ENCODE assay signal across 8 cellular contexts in the genomic region with DNA sequence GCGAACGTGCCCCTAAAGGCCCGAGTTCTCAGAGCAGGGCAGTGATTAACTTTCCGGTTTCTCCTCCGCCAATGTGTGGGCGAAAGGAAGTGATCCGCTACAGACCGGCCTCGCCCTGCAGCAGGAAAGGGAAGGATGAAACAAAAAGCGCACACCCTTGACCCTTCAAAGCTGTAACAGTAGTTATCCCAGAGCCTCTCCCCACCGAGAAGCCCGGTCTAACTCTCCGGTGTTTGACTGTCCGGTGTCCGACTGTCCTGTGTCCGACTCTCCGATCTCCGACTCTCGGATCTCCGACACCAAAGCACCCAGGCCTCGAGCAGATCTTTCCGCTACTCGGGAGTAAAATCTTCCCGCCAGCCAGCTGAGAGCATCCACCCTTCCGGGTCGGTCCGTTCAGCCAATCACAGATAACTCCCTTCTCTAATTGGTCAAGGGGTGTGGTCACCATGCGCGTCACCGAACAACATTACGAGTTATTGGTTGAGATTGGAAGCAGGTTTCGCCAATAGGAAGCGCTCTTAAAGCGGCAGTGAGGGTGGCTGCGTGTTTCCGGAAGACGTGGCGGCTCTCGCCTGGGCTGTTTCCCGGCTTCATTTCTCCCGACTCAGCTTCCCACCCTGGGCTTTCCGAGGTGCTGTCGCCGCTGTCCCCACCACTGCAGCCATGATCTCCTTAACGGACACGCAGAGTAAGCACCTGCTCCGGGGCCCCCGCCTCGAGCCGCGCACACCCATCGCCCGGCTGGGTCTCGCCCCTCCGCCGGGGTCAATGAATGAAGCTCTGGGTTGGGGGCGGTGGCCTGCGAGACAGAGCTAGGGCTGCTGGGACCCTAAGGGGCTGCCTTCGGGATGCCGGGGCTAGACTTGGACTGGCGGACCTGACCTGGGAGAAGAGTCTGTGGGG. TPM values are rescaled to one million over a fixed set of nuclear protein-coding genes. Genes with fewer than 3 reads are reported as not detected.
A peak's percentile ranks its signal among the peaks of the same experiment; 100 is the strongest.
DNase-seq lines count a peak whose midpoint lies in the region; ATAC-seq and TF ChIP-seq lines count a peak whose summit lies in the region.

A gene with protein sequence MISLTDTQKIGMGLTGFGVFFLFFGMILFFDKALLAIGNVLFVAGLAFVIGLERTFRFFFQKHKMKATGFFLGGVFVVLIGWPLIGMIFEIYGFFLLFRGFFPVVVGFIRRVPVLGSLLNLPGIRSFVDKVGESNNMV (plus strand): TSS at position 532 of the 906 bp plus-strand sequence. CDS start 135 bp downstream, at position 667.
A gene with protein sequence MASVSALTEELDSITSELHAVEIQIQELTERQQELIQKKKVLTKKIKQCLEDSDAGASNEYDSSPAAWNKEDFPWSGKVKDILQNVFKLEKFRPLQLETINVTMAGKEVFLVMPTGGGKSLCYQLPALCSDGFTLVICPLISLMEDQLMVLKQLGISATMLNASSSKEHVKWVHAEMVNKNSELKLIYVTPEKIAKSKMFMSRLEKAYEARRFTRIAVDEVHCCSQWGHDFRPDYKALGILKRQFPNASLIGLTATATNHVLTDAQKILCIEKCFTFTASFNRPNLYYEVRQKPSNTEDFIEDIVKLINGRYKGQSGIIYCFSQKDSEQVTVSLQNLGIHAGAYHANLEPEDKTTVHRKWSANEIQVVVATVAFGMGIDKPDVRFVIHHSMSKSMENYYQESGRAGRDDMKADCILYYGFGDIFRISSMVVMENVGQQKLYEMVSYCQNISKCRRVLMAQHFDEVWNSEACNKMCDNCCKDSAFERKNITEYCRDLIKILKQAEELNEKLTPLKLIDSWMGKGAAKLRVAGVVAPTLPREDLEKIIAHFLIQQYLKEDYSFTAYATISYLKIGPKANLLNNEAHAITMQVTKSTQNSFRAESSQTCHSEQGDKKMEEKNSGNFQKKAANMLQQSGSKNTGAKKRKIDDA (minus strand): TSS at position 378 of the 906 bp plus-strand sequence. CDS start 2,065 bp downstream, outside the sequence.

- ATAC-seq in HG02610 (IDR thresholded peaks at IDR 0.05; ENCODE audit: unreplicated experiment): peak; percentile 99

- peak within 1 kb of the TSS; percentile 81 for H2AFZ ChIP-seq in SK-N-SH (ENCODE audit: low read depth)

- POLR2A ChIA-PET in GM10248 (lab: Yijun Ruan, JAX) (interaction anchor here (0.8 to 1.2 kb wide), 4 partner anchors 8 to 55 kb away, joined by 3 to 4 read pairs (median 3); no protein-coding TSS in a partner anchor), SK-N-SH (lab: Yijun Ruan, JAX) (interaction anchor here (0.6 to 1.6 kb wide), 4 partner anchors 64 to 545 kb away, joined by 3 to 8 read pairs (median 6); a partner anchor contains a TSS)

- CTCF ChIA-PET in GM10248 (lab: Yijun Ruan, JAX): interaction anchor here (0.6 to 2.1 kb wide), 7 partner anchors 9 to 957 kb away, joined by 3 to 6 read pairs (median 3); no protein-coding TSS in a partner anchor
- CTCF ChIA-PET in SK-N-SH (lab: Yijun Ruan, JAX): interaction anchor here (1.2 to 1.3 kb wide), 3 partner anchors 21 to 75 kb away, joined by 3 to 4 read pairs (median 4); no protein-coding TSS in a partner anchor

- no peak for TF ChIP-seq CTCF in GM10248 (IDR thresholded peaks at IDR 0.05; ENCODE audit: control extremely low read depth, extremely low read depth, low read depth, missing control alignments)
- TF ChIP-seq CTCF in SK-N-SH (IDR thresholded peaks at IDR 0.05): no peak

- H3K9ac ChIP-seq in SK-N-SH: peak within 1 kb of the TSS; percentile 98

- H3K9me2 ChIP-seq in SK-N-SH: no peaks in the 10 kb centered on the region

- peak within 1 kb of the TSS; percentile 85 for H3K4me2 ChIP-seq in SK-N-SH

- peaks cover 94% of the 10 kb centered on the region for H3K79me2 ChIP-seq in SK-N-SH (ENCODE audit: insufficient read depth)

- TF ChIP-seq RAD21 in SK-N-SH (IDR thresholded peaks at IDR 0.05; ENCODE audit: low read length): no peak

- no peaks in the 10 kb centered on the region for H3K9me3 ChIP-seq in SK-N-SH

- peak; percentile 94 for DNase-seq in GM10248 (ENCODE audit: extremely low spot score)
- peak; percentile 98 for DNase-seq in NCI-H1092 (lab: John Stamatoyannopoulos, UW)
- peak; percentile 89 for DNase-seq in SK-N-SH
- peak; percentile 84 for DNase-seq in activated naive CD4-positive, alpha-beta T cell treated with anti-CD3 and anti-CD28 coated beads, Interleukin-2, amount 50 U/mL, for 16 hours
- DNase-seq in glomerular endothelial cell (ENCODE audit: extremely low read depth, low read depth, low spot score): peak; percentile 96
- peak; percentile 93 for DNase-seq in occipital lobe (lab: John Stamatoyannopoulos, UW)

- H3K4me3 ChIP-seq in SK-N-SH (ENCODE audit: low read depth in 2 of 2, low read length in 1 of 2): peak within 1 kb of the TSS; percentile 90 to 98

- H3F3A ChIP-seq in SK-N-SH (replicated peaks; ENCODE audit: insufficient read depth): peaks cover 5% of the 10 kb centered on the region

- H3K36me3 ChIP-seq in SK-N-SH (replicated peaks in 1 of 2; ENCODE audit: control insufficient read depth in 1 of 2, insufficient read depth in 2 of 2, low read length in 1 of 2): peaks cover 29 to 32% of the 10 kb centered on the region in 2 experiments

- WGBS in SK-N-SH (ENCODE audit: low lambda C conversion rate): under 1% methylated on average over 51 of the region's 61 CpGs

- H3K27me3 ChIP-seq in SK-N-SH (ENCODE audit: insufficient read depth): no peaks in the 10 kb centered on the region

- H3K27ac ChIP-seq in SK-N-SH (ENCODE audit: low read depth in 2 of 2, low read length in 1 of 2) (peak within 1 kb of the TSS; percentile 78 to 94), temporal lobe (ENCODE audit: low read depth, low read length) (peak within 1 kb of the TSS; percentile 48)

- TF ChIP-seq EP300 in SK-N-SH (IDR thresholded peaks at IDR 0.05; ENCODE audit: borderline replicate concordance in 1 of 2, low read depth in 1 of 2, low read length in 1 of 2): no peak

- H4K20me1 ChIP-seq in SK-N-SH (ENCODE audit: insufficient read depth): peaks cover 40% of the 10 kb centered on the region

- peaks cover 17% of the 10 kb centered on the region in 2 experiments; a peak in 3 of 4 replicates for H3K4me1 ChIP-seq in SK-N-SH (ENCODE audit: control insufficient read depth in 1 of 2, insufficient read depth in 2 of 2, low read depth in 1 of 2, low read length in 1 of 2)

TF ChIP-seq in SK-N-SH, 30 proteins besides CTCF, POLR2A, EP300 and RAD21 (continues in another document):
- TF ChIP-seq, protein P1, sequence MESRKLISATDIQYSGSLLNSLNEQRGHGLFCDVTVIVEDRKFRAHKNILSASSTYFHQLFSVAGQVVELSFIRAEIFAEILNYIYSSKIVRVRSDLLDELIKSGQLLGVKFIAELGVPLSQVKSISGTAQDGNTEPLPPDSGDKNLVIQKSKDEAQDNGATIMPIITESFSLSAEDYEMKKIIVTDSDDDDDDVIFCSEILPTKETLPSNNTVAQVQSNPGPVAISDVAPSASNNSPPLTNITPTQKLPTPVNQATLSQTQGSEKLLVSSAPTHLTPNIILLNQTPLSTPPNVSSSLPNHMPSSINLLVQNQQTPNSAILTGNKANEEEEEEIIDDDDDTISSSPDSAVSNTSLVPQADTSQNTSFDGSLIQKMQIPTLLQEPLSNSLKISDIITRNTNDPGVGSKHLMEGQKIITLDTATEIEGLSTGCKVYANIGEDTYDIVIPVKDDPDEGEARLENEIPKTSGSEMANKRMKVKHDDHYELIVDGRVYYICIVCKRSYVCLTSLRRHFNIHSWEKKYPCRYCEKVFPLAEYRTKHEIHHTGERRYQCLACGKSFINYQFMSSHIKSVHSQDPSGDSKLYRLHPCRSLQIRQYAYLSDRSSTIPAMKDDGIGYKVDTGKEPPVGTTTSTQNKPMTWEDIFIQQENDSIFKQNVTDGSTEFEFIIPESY (IDR thresholded peaks at IDR 0.05; ENCODE audit: borderline replicate concordance, low read depth): no peak
- no peak for TF ChIP-seq RXRA (IDR thresholded peaks at IDR 0.05; ENCODE audit: borderline replicate concordance, low read depth)
- TF ChIP-seq, protein P2, sequence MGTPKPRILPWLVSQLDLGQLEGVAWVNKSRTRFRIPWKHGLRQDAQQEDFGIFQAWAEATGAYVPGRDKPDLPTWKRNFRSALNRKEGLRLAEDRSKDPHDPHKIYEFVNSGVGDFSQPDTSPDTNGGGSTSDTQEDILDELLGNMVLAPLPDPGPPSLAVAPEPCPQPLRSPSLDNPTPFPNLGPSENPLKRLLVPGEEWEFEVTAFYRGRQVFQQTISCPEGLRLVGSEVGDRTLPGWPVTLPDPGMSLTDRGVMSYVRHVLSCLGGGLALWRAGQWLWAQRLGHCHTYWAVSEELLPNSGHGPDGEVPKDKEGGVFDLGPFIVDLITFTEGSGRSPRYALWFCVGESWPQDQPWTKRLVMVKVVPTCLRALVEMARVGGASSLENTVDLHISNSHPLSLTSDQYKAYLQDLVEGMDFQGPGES (IDR thresholded peaks at IDR 0.05; ENCODE audit: low read depth, low read length): peak; percentile 79
- peak; percentile 82 for TF ChIP-seq CHD2 (IDR thresholded peaks at IDR 0.05; ENCODE audit: low read length, partially characterized antibody)

RNA-seq across cellular contexts. Expression of the first gene that starts in this region (rescaled TPM):
- 7.9 and 10.6 TPM in 2 replicates for polyA plus RNA-seq in SK-N-SH (2012; rRNA removed)
- 15.2 and 22.0 TPM in 2 replicates for polyA plus RNA-seq in SK-N-SH (2012; cell fraction: cytosol; rRNA removed)
- 8.8 and 17.3 TPM in 2 replicates for polyA plus RNA-seq in SK-N-SH (2012; cell fraction: nucleus; rRNA removed)
- total RNA-seq in glomerular endothelial cell (23.2 and 30.2 TPM in 2 replicates), occipital lobe (48.7 TPM), temporal lobe (37.4 TPM)

RNA-seq across cellular contexts. Expression of the second gene that starts in this region (rescaled TPM):
- polyA plus RNA-seq in SK-N-SH (2012; rRNA removed): 14.6 and 17.0 TPM in 2 replicates
- polyA plus RNA-seq in SK-N-SH (2012; cell fraction: cytosol; rRNA removed): 20.8 and 26.5 TPM in 2 replicates
- 9.0 and 18.3 TPM in 2 replicates for polyA plus RNA-seq in SK-N-SH (2012; cell fraction: nucleus; rRNA removed)
- total RNA-seq in glomerular endothelial cell (28.5 and 57.8 TPM in 2 replicates), occipital lobe (43.2 TPM), temporal lobe (27.5 TPM)

Comparison
In these comparisons a context has a peak if more than half of its experiments do, and no peak if none do; other contexts are left out.
1. Peak in every context shown above with its lines: DNase-seq, ATAC-seq, H3K4me3 ChIP-seq and H3K27ac ChIP-seq.